ENCODE assay signal across 1 cellular context in genomic region chr2:175181104-175181876, GRCh38.
TF ChIP-seq lines count a peak whose summit lies in the region.

Gene ATP5MC3 (minus strand): TSS chr2:175181710. CDS start chr2:175181393, 317 bp downstream.

TF ChIP-seq in HepG2, 621 proteins besides CTCF, POLR2A, EP300 and RAD21 (continued from another document and continues in another):
- no peak for TF ChIP-seq CENPX (CRISPR knock-in tag; IDR thresholded peaks at IDR 0.05)
- TF ChIP-seq CBX1 (IDR thresholded peaks at IDR 0.05; ENCODE audit: low read depth) = no peak
- no peak; the same call in none of the 2 replicates for TF ChIP-seq NFKBIZ (CRISPR knock-in tag; IDR thresholded peaks at IDR 0.05)
- peak; percentile 98 for TF ChIP-seq ZNF546 (CRISPR knock-in tag; conservative IDR thresholded peaks at IDR 0.05)
- peak; percentile 71; the same call in 1 of the 2 replicates for TF ChIP-seq ZXDC (CRISPR knock-in tag; IDR thresholded peaks at IDR 0.05)
- peak; percentile 35; the same call in 1 of the 2 replicates for TF ChIP-seq ZNF292 (CRISPR knock-in tag; IDR thresholded peaks at IDR 0.05; ENCODE audit: borderline replicate concordance, low read depth)
- peak; percentile 94; the same call in 1 of the 2 replicates for TF ChIP-seq SMYD3 (CRISPR knock-in tag; IDR thresholded peaks at IDR 0.05)
- TF ChIP-seq LRRFIP1 (CRISPR knock-in tag; conservative IDR thresholded peaks at IDR 0.05) = 0 out of 2 replicates have a peak, but pooled peaks have one; percentile 63
- peak; percentile 86 for TF ChIP-seq KAT7 (CRISPR knock-in tag; IDR thresholded peaks at IDR 0.05; ENCODE audit: borderline replicate concordance)
- TF ChIP-seq FOXK1 (CRISPR knock-in tag; IDR thresholded peaks at IDR 0.05; ENCODE audit: borderline replicate concordance, low read depth) = peak; percentile 92
- peak; percentile 49; the same call in 1 of the 2 replicates for TF ChIP-seq HMGXB3 (CRISPR knock-in tag; IDR thresholded peaks at IDR 0.05; ENCODE audit: borderline replicate concordance)
- TF ChIP-seq ZNF724P (CRISPR knock-in tag; IDR thresholded peaks at IDR 0.05; ENCODE audit: borderline replicate concordance) = no peak; the same call in 1 of the 2 replicates
- TF ChIP-seq ZNF510 (CRISPR knock-in tag; IDR thresholded peaks at IDR 0.05; ENCODE audit: low read depth) = no peak
- TF ChIP-seq AHDC1 (CRISPR knock-in tag; IDR thresholded peaks at IDR 0.05; ENCODE audit: borderline replicate concordance) = peak; percentile 70; the same call in 1 of the 2 replicates
- TF ChIP-seq GPN1 (CRISPR knock-in tag; IDR thresholded peaks at IDR 0.05; ENCODE audit: borderline replicate concordance) = peak; percentile 90; the same call in 1 of the 2 replicates
- TF ChIP-seq KDM5A (IDR thresholded peaks at IDR 0.05; ENCODE audit: borderline replicate concordance, low read length) = peak; percentile 85
- peak; percentile 40 for TF ChIP-seq IRX3 (CRISPR knock-in tag; IDR thresholded peaks at IDR 0.05; ENCODE audit: borderline replicate concordance, low read depth)
- peak; percentile 32; the same call in 1 of the 2 replicates for TF ChIP-seq ZNF280D (CRISPR knock-in tag; IDR thresholded peaks at IDR 0.05)
- TF ChIP-seq BCL3 (CRISPR knock-in tag; IDR thresholded peaks at IDR 0.05) = peak; percentile 90
- TF ChIP-seq IKZF4 (CRISPR knock-in tag; IDR thresholded peaks at IDR 0.05; ENCODE audit: borderline replicate concordance, low read depth, not compliant biosample characterization) = peak; percentile 29
- peak; percentile 28; the same call in 1 of the 2 replicates for TF ChIP-seq RFX3 (CRISPR knock-in tag; IDR thresholded peaks at IDR 0.05)
- no peak for TF ChIP-seq NFIC (IDR thresholded peaks at IDR 0.05; ENCODE audit: low read length)
- TF ChIP-seq ZNF564 (CRISPR knock-in tag; IDR thresholded peaks at IDR 0.05) = peak; percentile 52; the same call in 1 of the 2 replicates
- TF ChIP-seq SP1 (IDR thresholded peaks at IDR 0.05) = no peak
- TF ChIP-seq SP1 (CRISPR knock-in tag; IDR thresholded peaks at IDR 0.05) = peak; percentile 93
- peak; percentile 85; the same call in 1 of the 2 replicates for TF ChIP-seq ZNF576 (CRISPR knock-in tag; IDR thresholded peaks at IDR 0.05)
- 0 out of 2 replicates have a peak, but pooled peaks have one; percentile 29 for TF ChIP-seq ZNF296 (CRISPR knock-in tag; conservative IDR thresholded peaks at IDR 0.05)
- TF ChIP-seq ZNF121 (CRISPR knock-in tag; IDR thresholded peaks at IDR 0.05) = no peak
- TF ChIP-seq MAF1 (CRISPR knock-in tag; IDR thresholded peaks at IDR 0.05; ENCODE audit: borderline replicate concordance) = peak; percentile 39; the same call in 1 of the 2 replicates
- TF ChIP-seq CC2D1A (CRISPR knock-in tag; IDR thresholded peaks at IDR 0.05) = no peak
- TF ChIP-seq NFYB (CRISPR knock-in tag; IDR thresholded peaks at IDR 0.05) = no peak
- TF ChIP-seq BCLAF1 (IDR thresholded peaks at IDR 0.05) = no peak
- TF ChIP-seq SALL2 (CRISPR knock-in tag; IDR thresholded peaks at IDR 0.05) = no peak; the same call in 1 of the 2 replicates
